ENCODE assay signal across 9 cellular contexts in the genomic region with DNA sequence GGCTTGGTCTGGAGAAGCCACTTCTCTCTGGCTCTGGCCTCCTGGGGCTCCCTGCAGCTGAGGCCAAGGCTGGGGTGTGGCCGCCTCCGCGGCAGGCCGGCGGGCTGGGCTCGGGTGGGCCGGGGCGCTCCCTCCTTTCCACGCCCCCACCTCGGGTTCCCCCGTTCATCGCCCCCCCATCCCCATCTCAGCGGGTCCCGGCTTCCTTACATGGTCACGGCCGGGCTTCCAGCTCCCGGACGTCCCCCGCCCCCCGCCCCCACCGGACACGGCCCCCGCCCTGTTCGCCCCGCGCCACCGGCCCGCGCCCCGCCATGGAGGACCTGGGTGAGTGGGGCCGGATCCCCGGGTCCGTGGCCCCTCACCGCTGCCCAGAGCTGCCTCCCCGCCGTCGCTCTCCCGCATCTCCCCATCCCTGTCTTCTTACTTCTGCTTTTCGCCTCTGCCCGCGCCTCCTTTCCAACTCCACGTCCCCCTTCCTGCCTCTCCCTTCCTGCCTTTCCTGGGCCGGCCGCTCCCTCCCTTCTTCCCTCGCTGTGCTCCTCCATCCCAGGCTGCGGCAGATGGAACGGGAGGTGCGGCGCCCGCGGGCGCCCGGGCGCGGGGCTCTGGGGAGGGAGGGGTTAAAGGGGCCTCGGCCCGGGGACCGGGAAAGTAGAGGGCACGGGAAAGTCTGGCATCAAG. TPM values are rescaled to one million over a fixed set of nuclear protein-coding genes. Genes with fewer than 3 reads are reported as not detected.
DNase-seq lines count a peak whose midpoint lies in the region; ATAC-seq and TF ChIP-seq lines count a peak whose summit lies in the region.
"Had no signal": no experiment of that assay in that cellular context is flagged by ENCODE, and none has a peak within 500 bp of the region (broad histone marks: within the 10 kb centered on the region; RNA-seq: fewer than 3 reads in every experiment).

Gene TGFB1I1 (plus strand): TSS at position 278 of the 684 bp plus-strand sequence. CDS start 37 bp downstream, at position 315.

- H3K9me3 Mint-ChIP-seq in endodermal cell (no peaks in the 10 kb centered on the region), type B pancreatic cell (no peaks in the 10 kb centered on the region)

- peaks cover 17% of the 10 kb centered on the region for H3K36me3 ChIP-seq in endodermal cell (ENCODE audit: control insufficient read depth, insufficient read depth, low read length)

- peak within 1 kb of the TSS; percentile 80 for H3K4me3 ChIP-seq in endodermal cell (ENCODE audit: low read length)

- no peaks in the 10 kb centered on the region for H3K4me1 ChIP-seq in endodermal cell (ENCODE audit: control insufficient read depth, insufficient read depth, low read length)

- no peaks in the 10 kb centered on the region for H3K27me3 ChIP-seq in endodermal cell (ENCODE audit: control insufficient read depth, insufficient read depth, low read length, poor library complexity, severe bottlenecking)

- peak within 1 kb of the TSS; percentile 72 for H3K27ac ChIP-seq in endodermal cell (ENCODE audit: low read depth, low read length)
- H3K27ac ChIP-seq: 22Rv1 had no signal

- H3K27me3 Mint-ChIP-seq in endodermal cell (ENCODE audit: insufficient read depth) (peaks cover 58% of the 10 kb centered on the region), type B pancreatic cell (peaks cover 40% of the 10 kb centered on the region)

- peak within 1 kb of the TSS; percentile 27 for H3K9ac ChIP-seq in endodermal cell (ENCODE audit: extremely low read depth, low read length, poor library complexity, severe bottlenecking)

- H3K9me3 ChIP-seq in endodermal cell (ENCODE audit: control insufficient read depth, low read length), result no peaks in the 10 kb centered on the region

- H3K4me3 Mint-ChIP-seq in endodermal cell (peak within 1 kb of the TSS; percentile 66), type B pancreatic cell (peak within 1 kb of the TSS; percentile 87)

- peaks cover 13% of the 10 kb centered on the region for H3K36me3 Mint-ChIP-seq in endodermal cell (ENCODE audit: low read depth)
- H3K36me3 Mint-ChIP-seq in type B pancreatic cell, result peaks cover 5% of the 10 kb centered on the region

- TF ChIP-seq CTCF in endodermal cell (conservative IDR thresholded peaks at IDR 0.05) (no peak), type B pancreatic cell (conservative IDR thresholded peaks at IDR 0.05) (no peak)

- H3K4me1 Mint-ChIP-seq in endodermal cell (peaks cover 12% of the 10 kb centered on the region), type B pancreatic cell (ENCODE audit: unreplicated experiment) (peaks cover 15% of the 10 kb centered on the region)

- DNase-seq in DMS 273 (lab: John Stamatoyannopoulos, UW; ENCODE audit: unreplicated experiment), result peak; percentile 61
- DNase-seq in DMS 273 treated with DMSO at 0.1 percent for 48 hours (lab: John Stamatoyannopoulos, UW), result no peak
- DNase-seq in RKO (ENCODE audit: low spot score), result peak; percentile 54
- peak; percentile 83 for DNase-seq in endodermal cell
- DNase-seq in lung microvascular endothelial cell (ENCODE audit: low read depth in 2 of 2), result peak; percentile 67 to 80
- no peak for DNase-seq in type B pancreatic cell (ENCODE audit: extremely low spot score, unreplicated experiment)
- DNase-seq in activated CD4-positive, alpha-beta T cell treated with anti-CD3 and anti-CD28 coated beads, Interleukin-2, amount 50 U/mL, for 4 hours, result no peak

- H3K27ac Mint-ChIP-seq in endodermal cell (no peak within 1 kb of the TSS), type B pancreatic cell (peak within 1 kb of the TSS; percentile 56)

- 1% methylated on average over 20 to 51 of the region's 59 CpGs for WGBS in endodermal cell (ENCODE audit: insufficient coverage in 1 of 2, insufficient read length in 1 of 2), 2 experiments

- no peak for ATAC-seq in GM21737 (IDR thresholded peaks at IDR 0.05; ENCODE audit: unreplicated experiment)

RNA-seq across cellular contexts. Expression of gene TGFB1I1, which starts in this region (rescaled TPM):
- total RNA-seq in endodermal cell (1 to 10 TPM; 7.5 to 10.0 TPM), lung microvascular endothelial cell (27.9 and 29.4 TPM in 2 replicates), type B pancreatic cell (ENCODE audit: low replicate concordance) (5.0 and 25.6 TPM in 2 replicates)
- polyA plus RNA-seq in endodermal cell (2013, experiment 1 of 2), result 24.3 TPM
- polyA plus RNA-seq in endodermal cell (2013, experiment 2 of 2), result 20.8 TPM

Comparison
In these comparisons a context has a peak if more than half of its experiments do, and no peak if none do; other contexts are left out.
1. DNase-seq: peak in DMS 273 (single experiment), RKO (single experiment), endodermal cell (single experiment) and lung microvascular endothelial cell (2 of 2); none in DMS 273 treated with DMSO at 0.1 percent for 48 hours (single experiment), type B pancreatic cell (single experiment) and activated CD4-positive, alpha-beta T cell treated with anti-CD3 and anti-CD28 coated beads, Interleukin-2, amount 50 U/mL, for 4 hours (0 of 2).